Comparison of ENCODE assay signal across 8 cellular contexts in the genomic region with DNA sequence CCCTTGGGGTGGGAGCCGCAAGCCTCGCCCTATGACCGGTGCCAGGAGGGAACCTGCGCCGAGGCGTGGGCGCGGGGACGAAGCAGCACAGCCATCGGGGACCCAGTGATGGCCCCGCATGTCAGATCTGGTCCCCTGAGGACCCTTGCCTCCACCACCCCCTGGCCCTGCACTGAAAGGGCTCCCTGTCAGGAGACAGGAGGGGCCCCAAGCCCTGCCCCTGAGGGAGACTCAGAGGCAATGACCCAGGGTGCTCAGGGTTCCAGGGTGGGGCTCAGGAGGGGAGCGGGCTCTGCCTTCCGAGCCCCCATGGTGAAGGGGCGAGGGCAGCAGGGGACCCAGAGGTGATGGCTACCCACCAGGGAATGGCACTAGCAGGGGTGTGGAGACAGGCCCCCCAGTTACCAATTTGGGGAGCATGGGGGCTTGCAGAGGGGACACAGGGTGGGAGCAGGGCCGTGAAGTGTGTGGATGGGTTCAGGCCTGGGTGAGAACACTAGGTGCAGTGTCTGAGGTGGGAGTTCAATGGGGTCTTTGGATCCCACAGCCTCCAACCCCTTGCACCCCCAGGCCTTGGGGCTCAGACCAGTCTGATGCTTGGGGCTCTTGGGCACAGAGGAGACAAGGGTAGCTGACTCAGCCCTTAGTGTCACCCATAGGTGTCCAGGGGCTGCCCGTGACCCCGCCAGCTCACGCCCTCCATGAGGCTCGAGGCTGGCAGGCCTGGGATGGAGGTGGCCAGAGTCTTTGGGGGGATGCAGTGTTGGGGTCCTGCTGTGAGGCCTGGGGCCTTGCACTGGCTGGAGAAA. TPM values are rescaled to one million over a fixed set of nuclear protein-coding genes. Genes with fewer than 3 reads are reported as not detected.
DNase-seq lines count a peak whose midpoint lies in the region; ATAC-seq and TF ChIP-seq lines count a peak whose summit lies in the region.

No MANE protein-coding gene starts in this region.

- DNase-seq in GM06990 (ENCODE audit: extremely low read depth, insufficient read length) (peak; percentile 13), SK-N-MC (ENCODE audit: low read depth, low spot score) (no peak), fibroblast of villous mesenchyme (ENCODE audit: low read depth) (no peak), sciatic nerve (ENCODE audit: low spot score) (peak; percentile 54), cerebellum (ENCODE audit: low spot score) (no peak), NCI-H2081 (lab: John Stamatoyannopoulos, UW) (no peak)
- no peak for DNase-seq in activated effector memory CD4-positive, alpha-beta T cell treated with Interleukin-2 at 50 U/mL for 16 hours

- no peaks in the 10 kb centered on the region for H3K9me3 ChIP-seq in SK-N-MC (ENCODE audit: low read depth, low read length)

- intact Hi-C loops in sciatic nerve (cut with DNase I): no loop called here

- ATAC-seq in sciatic nerve: no peak
- ATAC-seq in GM18873 (IDR thresholded peaks at IDR 0.05; ENCODE audit: low FRiP score, unreplicated experiment): no peak

- TF ChIP-seq CTCF in GM06990 (IDR thresholded peaks at IDR 0.05; ENCODE audit: insufficient read depth, low read length, poor library complexity, severe bottlenecking): no peak
- no peak for TF ChIP-seq CTCF in fibroblast of villous mesenchyme (IDR thresholded peaks at IDR 0.05; ENCODE audit: insufficient read depth, low read depth, low read length)

- peak overlapping the region; percentile 63 for H3K4me3 ChIP-seq in GM06990 (replicated peaks; ENCODE audit: low read depth, low read length)
- peak overlapping the region; percentile 76 for H3K4me3 ChIP-seq in SK-N-MC
- H3K4me3 ChIP-seq in fibroblast of villous mesenchyme (ENCODE audit: low read depth, low read length): peak overlapping the region; percentile 59

- peak overlapping the region; percentile 42 for H3K27ac ChIP-seq in SK-N-MC

- no peak overlapping the region for H3K9ac ChIP-seq in SK-N-MC (ENCODE audit: insufficient read length)

- H3K36me3 ChIP-seq in GM06990 (ENCODE audit: control insufficient read depth, insufficient read depth, low read length) (peaks cover 4% of the 10 kb centered on the region), SK-N-MC (ENCODE audit: insufficient read depth, low read length) (peaks cover 8% of the 10 kb centered on the region; the same call in 1 of the 2 replicates)

- no peaks in the 10 kb centered on the region for H3K27me3 ChIP-seq in GM06990 (replicated peaks; ENCODE audit: control insufficient read depth, insufficient read depth, low read length)

RNA-seq across cellular contexts. Expression of a gene that starts 0.5 kb away (rescaled TPM):
- 0.43 and 0.64 TPM in 2 replicates for total RNA-seq in fibroblast of villous mesenchyme
- 1.4 TPM for total RNA-seq in sciatic nerve
- total RNA-seq in cerebellum: 1.5 TPM

RNA-seq across cellular contexts. Expression of a gene that starts 2.5 kb away (rescaled TPM):
- total RNA-seq in fibroblast of villous mesenchyme (36.7 and 47.0 TPM in 2 replicates), sciatic nerve (45.2 TPM), cerebellum (16.2 TPM)

RNA-seq across cellular contexts. Expression of a gene that starts 22.7 kb away (rescaled TPM):
- 1.6 and 2.2 TPM in 2 replicates for total RNA-seq in fibroblast of villous mesenchyme
- total RNA-seq in sciatic nerve: 1.3 TPM
- not detected for total RNA-seq in cerebellum

RNA-seq across cellular contexts. Expression of a gene that starts 22.9 kb away (rescaled TPM):
- 14.2 and 15.5 TPM in 2 replicates for total RNA-seq in fibroblast of villous mesenchyme
- total RNA-seq in sciatic nerve: 7.5 TPM
- total RNA-seq in cerebellum: 10.3 TPM

RNA-seq across cellular contexts. Expression of a gene that starts 30.8 kb away (rescaled TPM):
- total RNA-seq in fibroblast of villous mesenchyme (259 and 276 TPM in 2 replicates), sciatic nerve (134 TPM), cerebellum (33.9 TPM)

Comparison
In these comparisons a context has a peak if more than half of its experiments do, and no peak if none do; other contexts are left out.
1. DNase-seq: peak in GM06990 (single experiment) and sciatic nerve (single experiment); none in SK-N-MC (single experiment), fibroblast of villous mesenchyme (single experiment), activated effector memory CD4-positive, alpha-beta T cell treated with Interleukin-2 at 50 U/mL for 16 hours (single experiment), cerebellum (single experiment) and NCI-H2081 (0 of 2).
2. Peak in every context shown above with its lines, with median percentiles within 50 percentile points of each other: H3K4me3 ChIP-seq.